In the genomic region with DNA sequence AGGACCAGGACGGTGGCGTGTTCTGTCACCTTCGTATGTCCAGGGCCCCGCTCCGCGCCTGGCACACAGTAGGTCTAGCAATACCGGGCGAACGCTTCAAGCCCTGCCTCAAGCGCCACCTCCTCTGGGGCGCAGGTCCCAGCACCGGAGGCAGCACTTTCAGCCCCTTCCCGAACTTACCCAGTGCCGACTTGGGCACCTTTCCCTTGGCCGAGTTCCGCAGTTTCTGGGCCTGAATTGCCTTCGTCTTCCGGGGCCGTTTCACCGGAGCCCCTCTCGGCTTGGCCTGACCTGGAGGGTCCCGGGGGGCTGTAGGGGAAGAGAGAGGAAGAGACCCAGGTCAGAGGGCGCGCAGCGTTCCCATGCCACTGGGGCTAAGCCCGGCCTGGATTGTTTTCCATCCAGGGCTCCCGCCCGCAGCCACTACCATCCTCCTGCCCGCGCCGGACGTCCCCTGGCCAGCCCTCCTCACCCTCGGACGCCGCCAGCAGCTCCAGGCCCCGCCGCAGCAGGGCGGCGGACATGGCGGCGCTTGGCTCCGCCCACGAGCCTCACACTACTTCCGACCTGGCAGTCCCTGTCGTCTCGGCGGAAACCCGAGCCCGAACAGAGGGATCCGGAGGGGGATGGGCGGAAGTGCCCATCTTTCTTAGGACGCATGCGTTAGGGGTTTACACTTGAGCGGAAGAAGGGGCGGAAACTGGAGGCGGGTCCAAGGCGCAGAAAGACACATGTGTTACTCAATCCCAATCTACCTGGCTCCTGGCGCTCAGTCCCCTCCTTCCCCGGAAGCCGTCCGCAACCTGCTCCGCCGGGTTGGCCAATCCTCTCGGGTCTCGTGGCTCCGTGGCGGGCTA, we compare ENCODE assay signal across 8 cellular contexts.
DNase-seq lines count a peak whose midpoint lies in the region; ATAC-seq lines count a peak whose summit lies in the region.

A gene with protein sequence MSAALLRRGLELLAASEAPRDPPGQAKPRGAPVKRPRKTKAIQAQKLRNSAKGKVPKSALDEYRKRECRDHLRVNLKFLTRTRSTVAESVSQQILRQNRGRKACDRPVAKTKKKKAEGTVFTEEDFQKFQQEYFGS (minus strand): TSS at position 534 of the 857 bp plus-strand sequence. CDS start 10 bp downstream, at position 524.

- no peaks in the 10 kb centered on the region for H3K27me3 ChIP-seq in BLaER1 treated with 17β-estradiol and CSF1 and Interleukin-3, amounts not matched to agents 10 nM and 100 nM

- peak; percentile 59 for ATAC-seq in GM19351 (IDR thresholded peaks at IDR 0.05; ENCODE audit: unreplicated experiment)
- peak; percentile 74 for ATAC-seq in HG03521 (IDR thresholded peaks at IDR 0.05; ENCODE audit: unreplicated experiment)

- peak within 1 kb of the TSS; percentile 82 to 97 (median 93) for H3K27ac ChIP-seq in BLaER1 treated with 17β-estradiol and CSF1 and Interleukin-3, amounts not matched to agents 10 nM and 100 nM

- peak within 1 kb of the TSS; percentile 78 to 95 (median 92) for H3K4me3 ChIP-seq in BLaER1 treated with 17β-estradiol and CSF1 and Interleukin-3, amounts not matched to agents 10 nM and 100 nM

- peaks cover 14 to 47% (median 42%) of the 10 kb centered on the region in 11 experiments; a peak in 20 of 22 replicates for H4K20me1 ChIP-seq in BLaER1 treated with 17β-estradiol and CSF1 and Interleukin-3, amounts not matched to agents 10 nM and 100 nM

- peak; percentile 98 for DNase-seq in NCI-H748 treated with DMSO at 0.1 percent for 48 hours (lab: John Stamatoyannopoulos, UW)
- peak; percentile 97 to 99 for DNase-seq in activated CD4-positive, alpha-beta T cell treated with anti-CD3 and anti-CD28 coated beads, Interleukin-2, amount 50 U/mL, for 24 hours (ENCODE audit: low read depth in 1 of 2, low spot score in 1 of 2)
- peak; percentile 98 for DNase-seq in dedifferentiated amniotic fluid mesenchymal stem cell (ENCODE audit: extremely low spot score)
- peak; percentile 100 for DNase-seq in left kidney (ENCODE audit: low read depth, low spot score)
- peak; percentile 99 to 100 for DNase-seq in stimulated activated CD4-positive, alpha-beta T cell treated with anti-CD3 and anti-CD28 coated beads, Interleukin-2, amount 100 ng/mL, for 24 hours

- H3K4me1 ChIP-seq in BLaER1 treated with 17β-estradiol and CSF1 and Interleukin-3, amounts not matched to agents 10 nM and 100 nM, result peaks cover 51 to 81% (median 73%) of the 10 kb centered on the region in 10 experiments

- peaks cover 12 to 38% (median 28%) of the 10 kb centered on the region in 11 experiments for H3K36me3 ChIP-seq in BLaER1 treated with 17β-estradiol and CSF1 and Interleukin-3, amounts not matched to agents 10 nM and 100 nM

- peak within 1 kb of the TSS; percentile 89 to 98 (median 94) for H3K9ac ChIP-seq in BLaER1 treated with 17β-estradiol and CSF1 and Interleukin-3, amounts not matched to agents 10 nM and 100 nM

- H3K4me2 ChIP-seq in BLaER1 treated with 17β-estradiol and CSF1 and Interleukin-3, amounts not matched to agents 10 nM and 100 nM, result peak within 1 kb of the TSS; percentile 95 to 100 (median 99)

- H3K9me3 ChIP-seq in BLaER1 treated with 17β-estradiol and CSF1 and Interleukin-3, amounts not matched to agents 10 nM and 100 nM (replicated peaks in 1 of 11), result no peaks in the 10 kb centered on the region

Comparison
In these comparisons a context has a peak if more than half of its experiments do, and no peak if none do; other contexts are left out.
1. Peak in every context shown above with its lines: DNase-seq, ATAC-seq, H3K4me3 ChIP-seq and H3K27ac ChIP-seq.